Comparison of ENCODE assay signal across 30 cellular contexts in genomic region chr2:29726976-29727375, GRCh38.
"Had no signal": no experiment of that assay in that cellular context is flagged by ENCODE, and none has a peak within 500 bp of the region (broad histone marks: within the 10 kb centered on the region; RNA-seq: fewer than 3 reads in every experiment).

No MANE protein-coding gene starts in this region.

- FAIRE-seq: endometrium, endothelial cell of umbilical vein had no signal

- H3K4me1 ChIP-seq: ascending aorta, breast epithelium, colonic mucosa, esophagus squamous epithelium, gastroesophageal sphincter, heart right ventricle had no signal

- H3K27ac ChIP-seq: ascending aorta, breast epithelium, cardiac muscle cell, colonic mucosa, epithelial cell of prostate, esophagus squamous epithelium, gastroesophageal sphincter, heart right ventricle had no signal

- H3K4me3 ChIP-seq: ascending aorta, breast epithelium, cardiac muscle cell, colonic mucosa, esophagus squamous epithelium, gastroesophageal sphincter, heart right ventricle had no signal

- H3K27me3 ChIP-seq: ascending aorta, breast epithelium, cardiac muscle cell, colonic mucosa, gastroesophageal sphincter had no signal

- DNase-seq: activated CD4-positive, alpha-beta memory T cell treated with anti-CD3 and anti-CD28 coated beads, Interleukin-2, amount 10 ng/mL, durations not matched to agents 7 days and 5 days; activated CD4-positive, alpha-beta T cell treated with anti-CD3 and anti-CD28 coated beads for 36 hours; activated CD4-positive, alpha-beta T cell treated with anti-CD3 and anti-CD28 coated beads, Interleukin-2, amount 10 ng/mL, durations not matched to agents 24 days and 14 days; activated CD4-positive, alpha-beta T cell treated with anti-CD3 and anti-CD28 coated beads, Interleukin-2, amount 50 U/mL, for 4 hours; activated CD4-positive, CD25-positive, alpha-beta regulatory T cell; activated CD4-positive, CD25-positive, alpha-beta regulatory T cell treated with anti-CD3 and anti-CD28 coated beads, Interleukin-2, amount 50 U/mL, for 72 hours; activated CD8-positive, alpha-beta memory T cell treated with anti-CD3 and anti-CD28 coated beads, Interleukin-2, amount 50 U/mL, for 48 hours; activated gamma-delta T cell; activated naive CD4-positive, alpha-beta T cell; activated naive CD4-positive, alpha-beta T cell treated with anti-CD3 and anti-CD28 coated beads, Interleukin-2, amount 10 ng/mL, durations not matched to agents 7 days and 5 days; activated naive CD8-positive, alpha-beta T cell treated with anti-CD3 and anti-CD28 coated beads, Interleukin-2, amount 10 ng/mL, durations not matched to agents 7 days and 5 days; activated T-cell treated with anti-CD3 and anti-CD28 coated beads for 4 hours; activated T-cell treated with anti-CD3 and anti-CD28 coated beads, Interleukin-2, amount 50 U/mL, for 24 hours; activated T-cell treated with anti-CD3 and anti-CD28 coated beads, Interleukin-2, amount 50 U/mL, for 72 hours; central memory CD4-positive, alpha-beta T cell; cerebellar nuclear complex; colonic mucosa; effector CD8-positive, alpha-beta T cell; esophagus squamous epithelium; foreskin melanocyte; heart right ventricle; T-helper 2 cell had no signal

- ATAC-seq: activated CD4-positive, alpha-beta T cell treated with anti-CD3 and anti-CD28 coated beads for 36 hours; activated naive CD4-positive, alpha-beta T cell treated with anti-CD3 and anti-CD28 coated beads, Interleukin-2, amount 50 U/mL, for 72 hours; activated T-cell treated with anti-CD3 and anti-CD28 coated beads, Interleukin-2, amount 50 U/mL, for 72 hours; gastroesophageal sphincter; heart right ventricle had no signal

- H3K9me3 ChIP-seq: ascending aorta, breast epithelium, colonic mucosa, esophagus squamous epithelium, gastroesophageal sphincter, heart right ventricle had no signal

- H3K36me3 ChIP-seq: ascending aorta, breast epithelium, cardiac muscle cell, colonic mucosa, esophagus squamous epithelium, gastroesophageal sphincter, heart right ventricle had no signal
